8 cellular contexts compared by ENCODE assay signal in the genomic region with DNA sequence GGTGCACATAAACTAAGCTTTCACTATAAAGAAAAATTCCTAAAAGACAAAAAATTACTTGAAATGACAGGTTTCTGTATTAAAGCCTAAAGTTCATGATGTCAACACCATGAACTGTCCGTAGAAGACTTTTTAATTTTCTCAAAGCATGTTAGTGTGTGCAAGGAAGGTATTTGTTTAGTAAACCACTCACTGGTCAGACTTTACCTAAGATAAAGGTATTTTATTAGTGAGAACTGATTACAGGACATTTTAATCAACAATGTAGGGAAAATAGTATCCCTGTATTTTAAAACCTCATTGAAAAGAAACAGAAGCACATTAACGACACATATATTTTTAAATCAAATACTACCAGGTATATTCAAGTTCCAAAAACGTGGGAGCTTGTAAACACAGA. TPM values are rescaled to one million over a fixed set of nuclear protein-coding genes. Genes with fewer than 3 reads are reported as not detected.
A peak's percentile ranks its signal among the peaks of the same experiment; 100 is the strongest.
DNase-seq lines count a peak whose midpoint lies in the region; ATAC-seq and TF ChIP-seq lines count a peak whose summit lies in the region.

No MANE protein-coding gene starts in this region.

- no peaks in the 10 kb centered on the region for H3K27me3 Mint-ChIP-seq in activated T-cell treated with anti-CD3 and anti-CD28 coated beads, Interleukin-2, amount 50 U/mL, for 4 hours (ENCODE audit: low read depth)

- H3K4me3 ChIP-seq in astrocyte of the cerebellum (ENCODE audit: low read depth, low read length) = peak overlapping the region; percentile 94
- peak overlapping the region; percentile 93 for H3K4me3 ChIP-seq in lower lobe of right lung
- H3K4me3 ChIP-seq in transverse colon = peak overlapping the region in 3 of 4 donors; percentile 78 to 97 (median 84)
- no peak overlapping the region; the same call in 1 of the 2 replicates for H3K4me3 ChIP-seq in H7 (ENCODE audit: insufficient read depth, low read depth, low read length)

- no peak for DNase-seq in activated T-cell treated with anti-CD3 and anti-CD28 coated beads, Interleukin-2, amount 50 U/mL, for 4 hours
- DNase-seq in activated T-cell treated with anti-CD3 and anti-CD28 coated beads for 4 hours (no peak), astrocyte of the cerebellum (ENCODE audit: low read depth) (no peak), lower lobe of right lung (no peak), transverse colon (no peak), H7 (no peak), left colon (no peak)
- no peak for DNase-seq in activated CD4-positive, CD25-positive, alpha-beta regulatory T cell treated with anti-CD3 and anti-CD28 coated beads, Interleukin-2, amount 50 U/mL, for 72 hours

- peaks cover 22% of the 10 kb centered on the region for H3K36me3 Mint-ChIP-seq in activated T-cell treated with anti-CD3 and anti-CD28 coated beads, Interleukin-2, amount 50 U/mL, for 4 hours (ENCODE audit: insufficient read depth)

- peak overlapping the region; percentile 100 for H3K4me3 Mint-ChIP-seq in activated T-cell treated with anti-CD3 and anti-CD28 coated beads, Interleukin-2, amount 50 U/mL, for 4 hours

- peaks cover 65% of the 10 kb centered on the region for H3K4me1 ChIP-seq in lower lobe of right lung
- H3K4me1 ChIP-seq in transverse colon = peaks cover 7 to 63% (median 41%) of the 10 kb centered on the region in 4 donors

- no peaks in the 10 kb centered on the region for H3K9me3 Mint-ChIP-seq in activated T-cell treated with anti-CD3 and anti-CD28 coated beads, Interleukin-2, amount 50 U/mL, for 4 hours

- no peak for TF ChIP-seq CTCF in astrocyte of the cerebellum (IDR thresholded peaks at IDR 0.05; ENCODE audit: low read depth, low read length, missing control alignments)
- TF ChIP-seq CTCF in lower lobe of right lung (IDR thresholded peaks at IDR 0.05) = no peak
- TF ChIP-seq CTCF in transverse colon (IDR thresholded peaks at IDR 0.05) = no peak

- H3K36me3 ChIP-seq in lower lobe of right lung (no peaks in the 10 kb centered on the region), transverse colon (no peaks in the 10 kb centered on the region), H7 (replicated peaks; ENCODE audit: control insufficient read depth, insufficient read depth, low read length) (no peaks in the 10 kb centered on the region)

- intact Hi-C loops in lower lobe of right lung (cut with DNase I) (no loop called here), transverse colon (cut with DNase I; ENCODE audit: low total_unique reads) (no loop called here), left colon (cut with DNase I, micrococcal nuclease) (no loop called here)

- H3K27ac ChIP-seq in lower lobe of right lung = peak overlapping the region; percentile 98
- H3K27ac ChIP-seq in transverse colon = peak overlapping the region; percentile 95 to 99 (median 96)

- no peak for TF ChIP-seq EP300 in transverse colon (IDR thresholded peaks at IDR 0.05; ENCODE audit: low read depth)

- WGBS in transverse colon (ENCODE audit: low coverage in 1 of 2), 2 donors = 4 to 8% methylated on average over 3 of the region's 3 CpGs

- in situ Hi-C loops in astrocyte of the cerebellum (cut with HindIII; ENCODE audit: low sequenced_read_pairs) (loop anchor here (5.0 kb wide), 1 partner anchor 81 kb away; no protein-coding TSS in a partner anchor), transverse colon (cut with MboI; ENCODE audit: low pct_ligation_motif_present in 1 of 4, low pct_unique_long_range_greater_than_20kb in 1 of 4, low sequenced_read_pairs in 3 of 4) (no loop called here)

- ATAC-seq in activated T-cell treated with anti-CD3 and anti-CD28 coated beads, Interleukin-2, amount 50 U/mL, for 4 hours = no peak
- no peak for ATAC-seq in lower lobe of right lung
- ATAC-seq in left colon = no peak

- H3K4me1 Mint-ChIP-seq in activated T-cell treated with anti-CD3 and anti-CD28 coated beads, Interleukin-2, amount 50 U/mL, for 4 hours (ENCODE audit: low read depth) = peaks cover 53% of the 10 kb centered on the region

- no peaks in the 10 kb centered on the region for H3K27me3 ChIP-seq in lower lobe of right lung (ENCODE audit: low read depth)
- H3K27me3 ChIP-seq in transverse colon = no peaks in the 10 kb centered on the region
- no peaks in the 10 kb centered on the region for H3K27me3 ChIP-seq in H7 (ENCODE audit: control insufficient read depth, insufficient read depth, low read length)

- no peaks in the 10 kb centered on the region for H3K9me3 ChIP-seq in lower lobe of right lung
- H3K9me3 ChIP-seq in transverse colon = no peaks in the 10 kb centered on the region

- no peak for TF ChIP-seq POLR2A in transverse colon (IDR thresholded peaks at IDR 0.05)

RNA-seq across cellular contexts. Expression of a gene that starts 2.9 kb away (rescaled TPM):
- total RNA-seq in activated T-cell treated with anti-CD3 and anti-CD28 coated beads, Interleukin-2, amount 50 U/mL, for 4 hours = 100 to 1,000 TPM in 1 of 3 donors, 10 to 100 TPM in 2; 96.2 to 105 (median 97.6) TPM
- 190 TPM for total RNA-seq in lower lobe of right lung
- 100 to 1,000 TPM; 148 to 244 (median 221) TPM for total RNA-seq in transverse colon
- 59.5 and 69.1 TPM in 2 replicates for total RNA-seq in H7 (2014; rRNA removed; shearing (Covaris generic))
- 100 to 1,000 TPM; 130 to 149 TPM for total RNA-seq in left colon
